9 cellular contexts compared by ENCODE assay signal in the genomic region with DNA sequence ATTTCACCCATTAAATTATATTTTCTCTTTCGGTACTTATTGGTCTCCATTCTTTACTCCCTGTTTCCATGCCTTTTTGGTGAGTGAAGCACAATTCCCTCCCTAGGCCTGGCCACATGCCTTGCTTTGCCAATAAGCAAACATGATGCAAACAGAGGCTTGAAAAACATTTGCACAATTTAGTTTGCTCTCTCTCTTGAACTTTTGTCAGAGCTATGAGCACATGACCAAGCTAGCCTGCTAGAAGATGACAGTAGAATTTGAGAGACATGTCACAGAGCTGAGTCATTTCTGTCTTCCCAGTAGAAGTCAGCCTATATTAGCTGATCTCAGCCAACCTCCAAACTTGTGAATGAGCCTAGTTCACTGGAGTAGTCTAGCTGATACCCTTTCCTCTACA. TPM values are rescaled to one million over a fixed set of nuclear protein-coding genes. Genes with fewer than 3 reads are reported as not detected.
A peak's percentile ranks its signal among the peaks of the same experiment; 100 is the strongest.
DNase-seq lines count a peak whose midpoint lies in the region; ATAC-seq and TF ChIP-seq lines count a peak whose summit lies in the region.
"Had no signal": no experiment of that assay in that cellular context is flagged by ENCODE, and none has a peak within 500 bp of the region (broad histone marks: within the 10 kb centered on the region; RNA-seq: fewer than 3 reads in every experiment).

No MANE protein-coding gene starts in this region.

- DNase-seq in AG09319 (ENCODE audit: extremely low read depth, low read depth), result peak; percentile 62
- peak; percentile 91 for DNase-seq in Panc1 (ENCODE audit: low read depth, low spot score)
- DNase-seq in globus pallidus (ENCODE audit: low spot score), result peak; percentile 0
- no peak for DNase-seq in activated gamma-delta T cell (lab: John Stamatoyannopoulos, UW)
- DNase-seq in RPMI8226, result no peak
- DNase-seq in type B pancreatic cell (ENCODE audit: extremely low spot score, unreplicated experiment), result no peak
- DNase-seq: gastrocnemius medialis had no signal

- intact Hi-C loops in Panc1 (cut with micrococcal nuclease; ENCODE audit: unreplicated experiment), result no loop called here

- H3K27ac Mint-ChIP-seq in type B pancreatic cell, result no peak overlapping the region

- CTCF ChIA-PET in Panc1 (lab: Charles Lee), result no interaction called here

- H3K4me3 ChIP-seq in Panc1 (ENCODE audit: low read depth in 2 of 2, low read length in 2 of 2), result no peak overlapping the region
- H3K4me3 ChIP-seq: gastrocnemius medialis had no signal

- H3K9me3 ChIP-seq in Panc1 (ENCODE audit: control insufficient read depth, insufficient read depth, low read depth, low read length), result no peaks in the 10 kb centered on the region
- H3K9me3 ChIP-seq: gastrocnemius medialis had no signal

- H3K9me3 Mint-ChIP-seq in type B pancreatic cell, result no peaks in the 10 kb centered on the region

- H3K36me3 ChIP-seq in Panc1 (ENCODE audit: control insufficient read depth, insufficient read depth, low read length), result peaks cover 8% of the 10 kb centered on the region

- H3K4me1 ChIP-seq in Panc1 (ENCODE audit: control insufficient read depth, insufficient read depth, low read length), result no peaks in the 10 kb centered on the region
- H3K4me1 ChIP-seq: gastrocnemius medialis had no signal

- POLR2A ChIA-PET in Panc1 (lab: Charles Lee), result no interaction called here

- peaks cover 28% of the 10 kb centered on the region for H3K36me3 Mint-ChIP-seq in type B pancreatic cell

- in situ Hi-C loops in Panc1 (cut with HindIII; ENCODE audit: low pct_unique_long_range_greater_than_20kb, low sequenced_read_pairs), result no loop called here

- TF ChIP-seq CTCF in AG09319 (IDR thresholded peaks at IDR 0.05; ENCODE audit: low read depth, low read length) (no peak), Panc1 (IDR thresholded peaks at IDR 0.05) (no peak), type B pancreatic cell (conservative IDR thresholded peaks at IDR 0.05) (no peak)

- no peaks in the 10 kb centered on the region for H3K27me3 Mint-ChIP-seq in type B pancreatic cell

- no TSS peak for BruUV-seq in Panc1 (replicated peaks; lab: Mats Ljungman, UMichigan)

- no peak overlapping the region for H3K4me3 Mint-ChIP-seq in type B pancreatic cell

- no peak overlapping the region for H3K27ac ChIP-seq in Panc1 (ENCODE audit: low read length)
- H3K27ac ChIP-seq: gastrocnemius medialis had no signal

- H3K4me1 Mint-ChIP-seq in type B pancreatic cell (ENCODE audit: unreplicated experiment), result no peaks in the 10 kb centered on the region

- ATAC-seq in GM18873 (IDR thresholded peaks at IDR 0.05; ENCODE audit: low FRiP score, unreplicated experiment) (peak; percentile 93), HG03060 (IDR thresholded peaks at IDR 0.05; ENCODE audit: low read depth, unreplicated experiment) (peak; percentile 95), Panc1 (0 out of 2 replicates have a peak, but pooled peaks have one; percentile 38)

- no peaks in the 10 kb centered on the region for H3K27me3 ChIP-seq in Panc1 (ENCODE audit: control insufficient read depth, insufficient read depth, low read length)
- H3K27me3 ChIP-seq: gastrocnemius medialis had no signal

RNA-seq across cellular contexts. Expression of a gene that starts 24.6 kb away (rescaled TPM):
- total RNA-seq in Panc1 (2021; ENCODE audit: unreplicated experiment) (not detected), type B pancreatic cell (ENCODE audit: low replicate concordance) (2.2 and 2.6 TPM in 2 replicates)
- polyA plus RNA-seq in Panc1 (2012; ENCODE audit: insufficient read length), result not detected

Comparison
In these comparisons a context has a peak if more than half of its experiments do, and no peak if none do; other contexts are left out.
1. DNase-seq: peak in AG09319 (single experiment), Panc1 (single experiment) and globus pallidus (single experiment); none in activated gamma-delta T cell (single experiment), RPMI8226 (single experiment) and type B pancreatic cell (single experiment).
2. ATAC-seq: peak in every context shown above with its lines; median percentile 95 in HG03060; 93 in GM18873; 38 in Panc1.